ENCODE assay signal across 25 cellular contexts in genomic region chr20:4230185-4230584, GRCh38. TPM values are rescaled to one million over a fixed set of nuclear protein-coding genes. Genes with fewer than 3 reads are reported as not detected.
"Had no signal": no experiment of that assay in that cellular context is flagged by ENCODE, and none has a peak within 500 bp of the region (broad histone marks: within the 10 kb centered on the region; RNA-seq: fewer than 3 reads in every experiment).

No MANE protein-coding gene starts in this region.

- H3K27me3 ChIP-seq: MG63, SJCRH30 had no signal

- H3K4me3 ChIP-seq: MG63, SJCRH30 had no signal

- DNase-seq: Karpas-422, KG1, MG63, NCI-H1092, NCI-H1436, NCI-H187, NCI-H2029, NCI-H2081 treated with DMSO at 0.1 percent for 48 hours, NCI-H2171, NCI-H226, NCI-H446, NCI-H510A, NCI-H524 treated with DMSO at 0.1 percent for 48 hours, NCI-H69, NCI-H774, SHP77 treated with DMSO at 0.1 percent for 48 hours, SJCRH30, T-helper 1 cell had no signal

- ATAC-seq: Panc1, PC-3, Right ventricle myocardium inferior, SK-N-SH treated with all-trans-retinoic acid at 6 μM for 48 hours had no signal

- H3K27ac ChIP-seq: HL-60, SJCRH30 had no signal

- FAIRE-seq: HTR-8/SVneo had no signal

- H3K9me3 ChIP-seq: MG63, SJCRH30 had no signal

- H3K36me3 ChIP-seq: MG63, SJCRH30 had no signal

RNA-seq across cellular contexts. Expression of gene ADRA1D, which starts 18.9 kb away (rescaled TPM):
- total RNA-seq: OCI-LY7, SJCRH30 had no signal
